ENCODE assay signal across 31 cellular contexts in the genomic region with DNA sequence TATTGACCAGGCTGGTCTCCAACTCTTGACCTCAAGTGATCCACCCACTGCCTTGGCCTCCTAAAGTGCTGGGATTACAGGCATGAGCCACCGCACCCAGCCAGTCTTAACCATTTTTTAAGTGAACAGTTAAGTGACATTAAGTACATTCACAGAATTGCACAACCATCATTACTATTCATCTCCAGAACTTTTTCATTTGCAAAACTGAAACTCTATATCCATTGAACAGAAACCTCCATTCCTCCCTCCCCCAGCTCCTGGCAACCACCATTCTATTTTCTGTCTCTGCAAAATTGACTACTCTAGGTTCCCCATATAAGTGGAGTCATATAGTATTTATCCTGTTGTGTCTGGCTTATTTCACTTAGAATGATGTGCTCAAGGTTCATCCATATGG. TPM values are rescaled to one million over a fixed set of nuclear protein-coding genes. Genes with fewer than 3 reads are reported as not detected.
"Had no signal": no experiment of that assay in that cellular context is flagged by ENCODE, and none has a peak within 500 bp of the region (broad histone marks: within the 10 kb centered on the region; RNA-seq: fewer than 3 reads in every experiment).

No MANE protein-coding gene starts in this region.

- H3K27me3 ChIP-seq: left lung, ovary, stomach, testis, thyroid gland, transverse colon, upper lobe of left lung, vagina had no signal

- H3K36me3 Mint-ChIP-seq: immature natural killer cell; naive B cell; natural killer cell; stimulated activated naive B cell treated with anti-CD40 and anti-IgM and Interleukin-4, amounts not matched to agents 10 μg/mL and 1 μg/mL and 100 μg/mL, for 72 hours had no signal

- H3K9me3 ChIP-seq: prostate gland, testis, thyroid gland, vagina had no signal

- ATAC-seq: left colon; left lung; natural killer cell; right cardiac atrium; sciatic nerve; stimulated activated naive B cell treated with anti-CD40 and anti-IgM and Interleukin-4, amounts not matched to agents 10 μg/mL and 1 μg/mL and 100 μg/mL, for 72 hours; stimulated activated naive CD8-positive, alpha-beta T cell treated with anti-CD3 and anti-CD28 coated beads, Interleukin-15, Interleukin-2, amounts not matched to agents 100 U/mL and 50 U/mL, for 24 hours had no signal

- H3K4me1 Mint-ChIP-seq: immature natural killer cell; naive B cell; natural killer cell; stimulated activated naive B cell treated with anti-CD40 and anti-IgM and Interleukin-4, amounts not matched to agents 10 μg/mL and 1 μg/mL and 100 μg/mL, for 72 hours had no signal

- H3K4me1 ChIP-seq: left lung, prostate gland, stomach, testis, thyroid gland, upper lobe of left lung, vagina had no signal

- H3K4me3 Mint-ChIP-seq: immature natural killer cell; mesothelial cell of epicardium; naive B cell; natural killer cell; nephron progenitor cell; stimulated activated naive B cell treated with anti-CD40 and anti-IgM and Interleukin-4, amounts not matched to agents 10 μg/mL and 1 μg/mL and 100 μg/mL, for 72 hours had no signal

- H3K4me3 ChIP-seq: left lung, lung, ovary, prostate gland, skin epidermis, stomach, testis, thyroid gland, transverse colon, upper lobe of left lung, vagina had no signal

- DNase-seq: hypothalamus; immature natural killer cell; kidney; left colon; left lung; mesendoderm; naive B cell; natural killer cell; nephron progenitor cell; ovary; posterior cingulate gyrus; retina; right cardiac atrium; stimulated activated CD4-positive, alpha-beta T cell treated with anti-CD3 and anti-CD28 coated beads, Interleukin-12 subunit alpha, Interleukin-12 subunit beta, amount 100 ng/mL, for 4 hours; stimulated activated CD4-positive, alpha-beta T cell treated with anti-CD3 and anti-CD28 coated beads, Interleukin-15, amount 100 ng/mL, for 24 hours; stimulated activated CD4-positive, alpha-beta T cell treated with anti-CD3 and anti-CD28 coated beads, Interleukin-2, amount 100 ng/mL, for 24 hours; stimulated activated CD4-positive, alpha-beta T cell treated with anti-CD3 and anti-CD28 coated beads, Interleukin-4, amount 100 ng/mL, for 1 hour; stimulated activated naive B cell treated with anti-CD40 and anti-IgM and Interleukin-4, amounts not matched to agents 10 μg/mL and 1 μg/mL and 100 μg/mL, for 72 hours; stimulated activated naive CD8-positive, alpha-beta T cell treated with anti-CD3 and anti-CD28 coated beads, Interleukin-15, Interleukin-2, amounts not matched to agents 100 U/mL and 50 U/mL, for 24 hours; stomach; testis; thyroid gland; transverse colon; upper lobe of left lung had no signal

- H3K27ac ChIP-seq: left lung, ovary, prostate gland, skin epidermis, stomach, testis, thyroid gland, transverse colon, upper lobe of left lung, vagina had no signal

- H3K27me3 Mint-ChIP-seq: naive B cell; stimulated activated naive B cell treated with anti-CD40 and anti-IgM and Interleukin-4, amounts not matched to agents 10 μg/mL and 1 μg/mL and 100 μg/mL, for 72 hours had no signal

- H3K36me3 ChIP-seq: left lung, ovary, prostate gland, thyroid gland, transverse colon, upper lobe of left lung, vagina had no signal

- H3K27ac Mint-ChIP-seq: immature natural killer cell; mesothelial cell of epicardium; natural killer cell; nephron progenitor cell; stimulated activated naive B cell treated with anti-CD40 and anti-IgM and Interleukin-4, amounts not matched to agents 10 μg/mL and 1 μg/mL and 100 μg/mL, for 72 hours had no signal

- FAIRE-seq: islet of Langerhans, kidney had no signal

RNA-seq across cellular contexts. Expression of a gene that starts 59.7 kb away (rescaled TPM):
- polyA plus RNA-seq: immature natural killer cell had no signal
